Comparison of ENCODE assay signal across 1 cellular context in the genomic region with DNA sequence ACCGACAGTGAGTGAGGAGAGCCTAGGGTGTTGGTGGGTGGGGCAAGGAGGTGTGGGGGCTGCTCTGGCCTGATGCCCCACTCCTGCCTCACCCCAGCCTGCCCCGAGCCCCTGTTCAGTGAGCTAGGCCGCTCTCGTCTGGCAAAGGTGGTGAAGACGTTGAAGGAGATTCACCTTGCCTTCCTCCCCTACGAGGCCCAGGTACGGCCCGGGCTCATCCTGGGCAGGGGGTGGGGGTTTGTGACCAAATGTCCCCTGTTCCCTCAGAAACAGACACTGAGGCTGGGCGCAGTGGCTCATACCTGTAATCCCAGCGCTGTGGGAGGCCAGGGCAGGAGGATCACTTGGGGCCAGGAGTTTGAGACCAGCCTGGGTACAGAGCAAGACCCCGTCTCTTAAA.
TF ChIP-seq lines count a peak whose summit lies in the region.

No MANE protein-coding gene starts in this region.

TF ChIP-seq in K562, 482 proteins besides CTCF, POLR2A, EP300 and RAD21:
- peak; percentile 3; the same call in 1 of the 2 replicates for TF ChIP-seq POLR2G (IDR thresholded peaks at IDR 0.05; ENCODE audit: low read depth, low read length)
- TF ChIP-seq FOXP4 (CRISPR knock-in tag; IDR thresholded peaks at IDR 0.05; ENCODE audit: borderline replicate concordance): no peak
- TF ChIP-seq RBFOX2 (IDR thresholded peaks at IDR 0.05; ENCODE audit: low read depth, low read length): peak; percentile 33; the same call in 1 of the 2 replicates
